In genomic region chr17:56478836-56479447, GRCh38 we compare ENCODE assay signal across 8 cellular contexts.
DNase-seq lines count a peak whose midpoint lies in the region; ATAC-seq and TF ChIP-seq lines count a peak whose summit lies in the region.

No MANE protein-coding gene starts in this region.

- no peak for DNase-seq in AG09309 (ENCODE audit: low read depth)
- DNase-seq in GM12865 (ENCODE audit: low read depth) = peak; percentile 55
- DNase-seq in NCI-H460 (ENCODE audit: extremely low read depth, low read depth) = peak; percentile 32
- peak; percentile 32 for DNase-seq in endothelial cell (ENCODE audit: low spot score)
- DNase-seq in renal cortical epithelial cell (ENCODE audit: low read depth) = peak; percentile 25

- ATAC-seq in HG02588 (IDR thresholded peaks at IDR 0.05; ENCODE audit: unreplicated experiment) (no peak), HG02571 (IDR thresholded peaks at IDR 0.05; ENCODE audit: unreplicated experiment) (no peak), GM18867 (IDR thresholded peaks at IDR 0.05; ENCODE audit: unreplicated experiment) (no peak)

- H3K4me3 ChIP-seq in AG09309 (ENCODE audit: control insufficient read depth, low read depth, low read length) = no peak overlapping the region
- no peak overlapping the region for H3K4me3 ChIP-seq in GM12865 (ENCODE audit: low read depth, low read length)

- no peaks in the 10 kb centered on the region for H3K36me3 Mint-ChIP-seq in endothelial cell (ENCODE audit: low read depth, unreplicated experiment)

- H3K9me3 Mint-ChIP-seq in endothelial cell (ENCODE audit: unreplicated experiment) = no peaks in the 10 kb centered on the region

- peak; percentile 37 for TF ChIP-seq CTCF in AG09309 (IDR thresholded peaks at IDR 0.05; ENCODE audit: control insufficient read depth, insufficient read depth, low read depth, low read length, missing control alignments)
- peak; percentile 59 for TF ChIP-seq CTCF in GM12865 (IDR thresholded peaks at IDR 0.05; ENCODE audit: insufficient read depth, low read depth, low read length, missing control alignments)
- peak; percentile 69 for TF ChIP-seq CTCF in endothelial cell (IDR thresholded peaks at IDR 0.05; ENCODE audit: unreplicated experiment)

- H3K4me1 Mint-ChIP-seq in endothelial cell (ENCODE audit: unreplicated experiment) = no peaks in the 10 kb centered on the region

- H3K4me3 Mint-ChIP-seq in endothelial cell (ENCODE audit: unreplicated experiment) = no peak overlapping the region

- H3K27ac Mint-ChIP-seq in endothelial cell (ENCODE audit: unreplicated experiment) = no peak overlapping the region

- peaks cover 1% of the 10 kb centered on the region for H3K27me3 Mint-ChIP-seq in endothelial cell (ENCODE audit: unreplicated experiment)
